Comparison of ENCODE assay signal across 24 cellular contexts in genomic region chr5:83400712-83401111, GRCh38.
"Had no signal": no experiment of that assay in that cellular context is flagged by ENCODE, and none has a peak within 500 bp of the region (broad histone marks: within the 10 kb centered on the region; RNA-seq: fewer than 3 reads in every experiment).

No MANE protein-coding gene starts in this region.

- ATAC-seq: left lung; naive thymus-derived CD4-positive, alpha-beta T cell had no signal

- H3K4me3 ChIP-seq: esophagus squamous epithelium, left lung, lung, ovary, prostate gland, right atrium auricular region, thoracic aorta, upper lobe of left lung had no signal

- H3K4me1 Mint-ChIP-seq: naive thymus-derived CD4-positive, alpha-beta T cell had no signal

- H3K27me3 Mint-ChIP-seq: activated T-cell treated with anti-CD3 and anti-CD28 coated beads, Interleukin-2, amount 50 U/mL, for 24 hours; activated T-helper 17 cell treated with anti-CD3 and anti-CD28 coated beads, Interleukin-2, amount 50 U/mL, for 72 hours; brain had no signal

- H3K4me1 ChIP-seq: esophagus squamous epithelium, prostate gland, upper lobe of left lung had no signal

- DNase-seq: activated CD4-positive, alpha-beta T cell treated with anti-CD3 and anti-CD28 coated beads for 1 hour; activated CD4-positive, alpha-beta T cell treated with anti-CD3 and anti-CD28 coated beads, Interleukin-2, amount 50 U/mL, for 1 hour; activated CD8-positive, alpha-beta memory T cell treated with anti-CD3 and anti-CD28 coated beads, Interleukin-2, amount 50 U/mL, for 4 hours; activated T-cell treated with anti-CD3 and anti-CD28 coated beads, Interleukin-2, amount 50 U/mL, for 24 hours; aorta; effector CD8-positive, alpha-beta T cell; esophagus squamous epithelium; kidney glomerular epithelial cell; left lung; naive thymus-derived CD4-positive, alpha-beta T cell; ovary; stimulated activated CD4-positive, alpha-beta T cell treated with anti-CD3 and anti-CD28 coated beads, Interleukin-4, amount 100 ng/mL, for 24 hours; stimulated activated naive CD4-positive, alpha-beta T cell treated with Interleukin-2 at 50 U/mL for 16 hours; T-helper 1 cell; upper lobe of left lung; WERI-Rb-1 had no signal

- H3K27me3 ChIP-seq: esophagus squamous epithelium, left lung, ovary, right atrium auricular region, upper lobe of left lung had no signal

- H3K27ac Mint-ChIP-seq: activated naive CD4-positive, alpha-beta T cell treated with anti-CD3 and anti-CD28 coated beads, Interleukin-2, amount 50 U/mL, for 72 hours; activated T-cell treated with anti-CD3 and anti-CD28 coated beads, Interleukin-2, amount 50 U/mL, for 24 hours; activated T-helper 17 cell treated with anti-CD3 and anti-CD28 coated beads, Interleukin-2, amount 50 U/mL, for 72 hours; naive thymus-derived CD4-positive, alpha-beta T cell had no signal

- H3K36me3 ChIP-seq: esophagus squamous epithelium, left lung, ovary, prostate gland, right atrium auricular region, thoracic aorta, upper lobe of left lung, WERI-Rb-1 had no signal

- H3K9me3 ChIP-seq: esophagus squamous epithelium, left lung, ovary, prostate gland, right atrium auricular region, thoracic aorta, upper lobe of left lung had no signal

- H3K27ac ChIP-seq: esophagus squamous epithelium, ovary, prostate gland, right atrium auricular region, thoracic aorta, upper lobe of left lung, WERI-Rb-1 had no signal

- H3K36me3 Mint-ChIP-seq: activated naive CD4-positive, alpha-beta T cell treated with anti-CD3 and anti-CD28 coated beads, Interleukin-2, amount 50 U/mL, for 72 hours; brain; naive thymus-derived CD4-positive, alpha-beta T cell had no signal

- H3K4me3 Mint-ChIP-seq: activated T-cell treated with anti-CD3 and anti-CD28 coated beads, Interleukin-2, amount 50 U/mL, for 24 hours; activated T-helper 17 cell treated with anti-CD3 and anti-CD28 coated beads, Interleukin-2, amount 50 U/mL, for 72 hours; brain; naive thymus-derived CD4-positive, alpha-beta T cell; neural crest cell had no signal

- H3K9me3 Mint-ChIP-seq: activated naive CD4-positive, alpha-beta T cell treated with anti-CD3 and anti-CD28 coated beads, Interleukin-2, amount 50 U/mL, for 72 hours; activated T-helper 17 cell treated with anti-CD3 and anti-CD28 coated beads, Interleukin-2, amount 50 U/mL, for 72 hours; neural crest cell had no signal
